ENCODE assay signal across 8 cellular contexts in the genomic region with DNA sequence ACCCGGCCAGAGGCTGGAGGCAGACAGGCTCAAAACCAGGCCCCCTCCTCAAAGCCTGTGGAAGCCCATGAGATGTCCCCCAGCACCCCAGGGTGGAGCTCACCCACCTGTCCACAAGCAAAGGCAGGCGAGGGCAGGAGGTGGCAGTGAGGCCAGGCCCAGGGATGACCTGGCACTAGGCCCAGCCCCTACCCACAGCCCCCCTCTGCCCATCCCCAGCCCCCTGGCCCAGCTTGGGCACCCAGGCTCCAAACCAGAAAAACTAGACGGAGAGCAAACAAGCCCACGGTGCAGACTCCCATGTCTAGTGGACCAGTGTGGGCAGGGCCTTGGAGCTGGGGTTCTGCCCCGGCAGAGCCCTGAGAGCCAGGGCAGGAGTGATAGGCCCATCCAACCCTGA. TPM values are rescaled to one million over a fixed set of nuclear protein-coding genes. Genes with fewer than 3 reads are reported as not detected.
"Had no signal": no experiment of that assay in that cellular context is flagged by ENCODE, and none has a peak within 500 bp of the region (broad histone marks: within the 10 kb centered on the region; RNA-seq: fewer than 3 reads in every experiment).

No MANE protein-coding gene starts in this region.

- FAIRE-seq: G401.6, GM12878, GM12891, GM12892, GM18507, GM19239 had no signal

- ATAC-seq: GM12878 had no signal

- DNase-seq: GDM1, GF-D8 had no signal

- H3K4me3 ChIP-seq: GM12878 had no signal

RNA-seq across cellular contexts. Expression of gene TBX1, which starts 17.0 kb away (rescaled TPM):
- total RNA-seq: GM12878 had no signal
- polyA plus RNA-seq: GM12878 had no signal
